Comparison of ENCODE assay signal across 8 cellular contexts in genomic region chr5:32710859-32711692, GRCh38. TPM values are rescaled to one million over a fixed set of nuclear protein-coding genes. Genes with fewer than 3 reads are reported as not detected.
DNase-seq lines count a peak whose midpoint lies in the region; ATAC-seq, FAIRE-seq and TF ChIP-seq lines count a peak whose summit lies in the region.

TSS of gene NPR3 (plus strand) at chr5:32711321. CDS start at chr5:32711777, 456 bp downstream.

- peaks cover 94% of the 10 kb centered on the region for H3K27me3 ChIP-seq in neutrophil

- peaks cover 31 to 46% of the 10 kb centered on the region in 2 experiments for H3K4me1 ChIP-seq in neutrophil (ENCODE audit: control insufficient read depth in 1 of 2, insufficient read depth in 1 of 2, low read depth in 1 of 2, low read length in 1 of 2)

- H3K27ac ChIP-seq in VCaP (peak within 1 kb of the TSS; percentile 62), neutrophil (no peak within 1 kb of the TSS)

- H3K36me3 ChIP-seq in neutrophil, result no peaks in the 10 kb centered on the region

- peak; percentile 15 for DNase-seq in NCI-H345 (lab: John Stamatoyannopoulos, UW)
- no peak for DNase-seq in NCI-H345 treated with DMSO at 0.1 percent for 48 hours (lab: John Stamatoyannopoulos, UW; ENCODE audit: unreplicated experiment)
- peak; percentile 24 for DNase-seq in frontal cortex (ENCODE audit: low spot score in 2 of 2)
- no peak for DNase-seq in islet precursor cell

- H3K4me3 ChIP-seq in neutrophil (ENCODE audit: low read depth in 1 of 2, low read length in 1 of 2), result peak within 1 kb of the TSS; percentile 43 to 49

- no peak for FAIRE-seq in frontal cortex (lab: Jason Lieb, UNC)

- TF ChIP-seq CTCF in VCaP (conservative IDR thresholded peaks at IDR 0.05) (no peak), neutrophil (IDR thresholded peaks at IDR 0.05) (no peak)

- no peaks in the 10 kb centered on the region for H3K9me3 ChIP-seq in neutrophil

- ATAC-seq in GM18517 (IDR thresholded peaks at IDR 0.05; ENCODE audit: unreplicated experiment) (no peak), GM19023 (IDR thresholded peaks at IDR 0.05; ENCODE audit: unreplicated experiment) (no peak)

RNA-seq across cellular contexts. Expression of gene NPR3, which starts in this region (rescaled TPM):
- 19.2 TPM for total RNA-seq in frontal cortex

Comparison
In these comparisons a context has a peak if more than half of its experiments do, and no peak if none do; other contexts are left out.
1. DNase-seq: peak in NCI-H345 (single experiment) and frontal cortex (2 of 2); none in NCI-H345 treated with DMSO at 0.1 percent for 48 hours (single experiment) and islet precursor cell (single experiment).